In genomic region chr1:235865565-235866206, GRCh38 we compare ENCODE assay signal across 8 cellular contexts. TPM values are rescaled to one million over a fixed set of nuclear protein-coding genes. Genes with fewer than 3 reads are reported as not detected.
DNase-seq lines count a peak whose midpoint lies in the region; ATAC-seq, FAIRE-seq and TF ChIP-seq lines count a peak whose summit lies in the region.

No MANE protein-coding gene starts in this region.

- H3K27me3 Mint-ChIP-seq in chondrocyte (ENCODE audit: low read depth): no peaks in the 10 kb centered on the region
- no peaks in the 10 kb centered on the region for H3K27me3 Mint-ChIP-seq in naive thymus-derived CD4-positive, alpha-beta T cell

- H3K36me3 Mint-ChIP-seq in chondrocyte (ENCODE audit: low read depth): no peaks in the 10 kb centered on the region
- peaks cover 0 to 9% (median 0%) of the 10 kb centered on the region in 5 donors for H3K36me3 Mint-ChIP-seq in naive thymus-derived CD4-positive, alpha-beta T cell

- H3K27me3 ChIP-seq in right atrium auricular region (no peaks in the 10 kb centered on the region), MM.1S (replicated peaks; ENCODE audit: insufficient read depth, low read length) (no peaks in the 10 kb centered on the region)
- no peaks in the 10 kb centered on the region for H3K27me3 ChIP-seq in naive thymus-derived CD4-positive, alpha-beta T cell (ENCODE audit: control insufficient read depth in 2 of 2, insufficient read depth in 2 of 2, low read length in 2 of 2)

- peaks cover 22% of the 10 kb centered on the region; the same call in 1 of the 2 replicates for H3F3A ChIP-seq in MM.1S (ENCODE audit: insufficient read depth, low read length)

- intact Hi-C loops in Right ventricle myocardium inferior (cut with DNase I): loop anchor here (1.0 to 10.0 kb wide), 2 partner anchors 106 to 199 kb away; partner anchors contain the start of gene NID1
- intact Hi-C loops in naive thymus-derived CD4-positive, alpha-beta T cell (cut with micrococcal nuclease): loop anchor here (1.0 to 5.0 kb wide), 18 partner anchors 9 to 1493 kb away; partner anchors contain the start of genes COA6 (in 1 of the 2), ERO1B (in 1 of the 2), HEATR1 (in 1 of the 2) and IRF2BP2 (in 1 of the 2)

- H3K27ac ChIP-seq in right atrium auricular region (peak overlapping the region; percentile 96 to 98), MM.1S (ENCODE audit: low read length) (peak overlapping the region; percentile 76; the same call in 1 of the 2 replicates)
- H3K27ac ChIP-seq in naive thymus-derived CD4-positive, alpha-beta T cell (ENCODE audit: low read depth, low read length): peak overlapping the region; percentile 99

- H3K9ac ChIP-seq in MM.1S (ENCODE audit: low read length): peak overlapping the region; percentile 87

- no peak for TF ChIP-seq POLR2A in H54 (IDR thresholded peaks at IDR 0.05; ENCODE audit: low read depth, low read length)

- no peaks in the 10 kb centered on the region for H3K9me2 ChIP-seq in MM.1S (replicated peaks; ENCODE audit: insufficient read depth, low read length)

- no peaks in the 10 kb centered on the region for H4K20me1 ChIP-seq in MM.1S (ENCODE audit: insufficient read depth, low read length)

- no peak for FAIRE-seq in H54 (lab: Jason Lieb, UNC)

- no peak for DNase-seq in right atrium auricular region (ENCODE audit: low spot score)
- DNase-seq in Right ventricle myocardium inferior (ENCODE audit: missing footprints): no peak
- DNase-seq in MM.1S: no peak
- no peak for DNase-seq in chondrocyte (ENCODE audit: low spot score)
- DNase-seq in naive thymus-derived CD4-positive, alpha-beta T cell: no peak
- no peak for DNase-seq in COR-L47 (lab: John Stamatoyannopoulos, UW)
- DNase-seq in H54 (ENCODE audit: insufficient read length, low spot score): no peak
- DNase-seq in GOT3 (lab: John Stamatoyannopoulos, UW): no peak

- H3K36me3 ChIP-seq in right atrium auricular region: no peaks in the 10 kb centered on the region
- no peaks in the 10 kb centered on the region for H3K36me3 ChIP-seq in MM.1S (replicated peaks; ENCODE audit: insufficient read depth, low read length)
- H3K36me3 ChIP-seq in naive thymus-derived CD4-positive, alpha-beta T cell (ENCODE audit: control insufficient read depth in 2 of 3, insufficient read depth in 3 of 3, low read length in 3 of 3): peaks cover 0 to 5% (median 0%) of the 10 kb centered on the region in 3 experiments

- H2AFZ ChIP-seq in MM.1S (ENCODE audit: low read length): peak overlapping the region; percentile 88

- peaks cover 15% of the 10 kb centered on the region for H3K79me2 ChIP-seq in MM.1S (ENCODE audit: low read length)

- peak overlapping the region; percentile 94 to 96 for H3K4me3 ChIP-seq in right atrium auricular region
- H3K4me3 ChIP-seq in MM.1S (ENCODE audit: low read length): peak overlapping the region; percentile 88
- peak overlapping the region; percentile 85 for H3K4me3 ChIP-seq in naive thymus-derived CD4-positive, alpha-beta T cell (ENCODE audit: low read length)

- H3K4me1 ChIP-seq in right atrium auricular region: peaks cover 0 to 22% of the 10 kb centered on the region in 2 donors
- 0 out of 2 replicates have a peak, but pooled peaks cover 3% of the 10 kb centered on the region for H3K4me1 ChIP-seq in MM.1S (ENCODE audit: low read length)
- peaks cover 25 to 38% of the 10 kb centered on the region in 2 donors for H3K4me1 ChIP-seq in naive thymus-derived CD4-positive, alpha-beta T cell (ENCODE audit: control insufficient read depth in 2 of 2, insufficient read depth in 2 of 2, low read length in 2 of 2)

- H3K4me3 Mint-ChIP-seq in chondrocyte (ENCODE audit: unreplicated experiment): peak overlapping the region; percentile 96
- H3K4me3 Mint-ChIP-seq in naive thymus-derived CD4-positive, alpha-beta T cell: peak overlapping the region; percentile 94 to 99 (median 97)

- H3K27ac Mint-ChIP-seq in chondrocyte (ENCODE audit: unreplicated experiment): peak overlapping the region; percentile 85
- H3K27ac Mint-ChIP-seq in naive thymus-derived CD4-positive, alpha-beta T cell: peak overlapping the region; percentile 91 to 99 (median 96)

- H3K9me3 ChIP-seq in right atrium auricular region (no peaks in the 10 kb centered on the region), MM.1S (replicated peaks; ENCODE audit: insufficient read depth, low read length) (no peaks in the 10 kb centered on the region)
- H3K9me3 ChIP-seq in naive thymus-derived CD4-positive, alpha-beta T cell (ENCODE audit: control insufficient read depth in 2 of 3, low read length in 3 of 3): no peaks in the 10 kb centered on the region

- H3K9me3 Mint-ChIP-seq in chondrocyte (ENCODE audit: low read depth): no peaks in the 10 kb centered on the region
- peaks cover 0 to 2% (median 0%) of the 10 kb centered on the region in 11 donors for H3K9me3 Mint-ChIP-seq in naive thymus-derived CD4-positive, alpha-beta T cell

- no peak for ATAC-seq in Right ventricle myocardium inferior
- no peak for ATAC-seq in naive thymus-derived CD4-positive, alpha-beta T cell

- peaks cover 32% of the 10 kb centered on the region for H3K4me1 Mint-ChIP-seq in chondrocyte (ENCODE audit: low read depth)
- H3K4me1 Mint-ChIP-seq in naive thymus-derived CD4-positive, alpha-beta T cell: peaks cover 34 to 60% (median 49%) of the 10 kb centered on the region in 7 donors

- POLR2A ChIA-PET in naive thymus-derived CD4-positive, alpha-beta T cell (lab: Charles Lee): interaction anchor here (0.8 to 3.2 kb wide), 11 partner anchors 9 to 362 kb away, joined by 3 to 22 read pairs (median 6); partner anchors contain the start of gene B3GALNT2

- TF ChIP-seq CTCF in right atrium auricular region (IDR thresholded peaks at IDR 0.05): no peak
- TF ChIP-seq CTCF in MM.1S (IDR thresholded peaks at IDR 0.05; ENCODE audit: low read length): no peak
- no peak for TF ChIP-seq CTCF in chondrocyte (IDR thresholded peaks at IDR 0.05)

- H3K4me2 ChIP-seq in MM.1S (ENCODE audit: low read depth, low read length): peak overlapping the region; percentile 90

- CTCF ChIA-PET in naive thymus-derived CD4-positive, alpha-beta T cell (lab: Charles Lee): interaction anchor here (0.6 to 3.2 kb wide), 11 partner anchors 10 to 110 kb away, joined by 3 to 41 read pairs (median 3); no protein-coding TSS in a partner anchor

RNA-seq across cellular contexts. Expression of gene LYST, which starts 1.0 kb away (rescaled TPM):
- total RNA-seq in right atrium auricular region (10 to 100 TPM in 1 of 2 donors, 1 to 10 TPM in 1; 7.3 to 13.0 TPM), Right ventricle myocardium inferior (10.6 TPM), chondrocyte (14.9 to 16.4 TPM (median 16.0 TPM) in 3 replicates)
- total RNA-seq in naive thymus-derived CD4-positive, alpha-beta T cell: 10 to 100 TPM; 24.8 to 98.1 (median 30.9) TPM
- 1 to 10 TPM; 5.7 to 5.9 TPM for polyA plus RNA-seq in naive thymus-derived CD4-positive, alpha-beta T cell
